1 cellular context compared by ENCODE assay signal in the genomic region with DNA sequence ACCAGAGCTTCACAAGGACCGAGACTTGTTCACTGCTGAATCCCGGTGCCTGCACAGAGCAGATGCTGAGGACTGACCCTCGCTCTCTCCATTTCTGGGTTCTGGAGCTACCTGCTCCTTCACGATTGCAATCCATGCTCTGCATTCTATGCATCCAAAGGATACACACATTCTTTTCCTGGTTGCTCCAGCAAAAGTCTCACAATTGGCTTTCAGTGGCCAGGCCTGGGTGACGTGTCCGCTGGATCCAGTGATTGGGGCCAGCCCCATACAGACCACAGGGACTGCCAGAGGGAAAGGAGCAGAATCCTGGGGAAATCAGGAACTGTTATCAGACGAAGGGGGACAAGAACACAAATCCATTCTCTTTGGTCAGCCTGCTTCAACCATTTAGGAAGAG.
TF ChIP-seq lines count a peak whose summit lies in the region.

No MANE protein-coding gene starts in this region.

TF ChIP-seq in K562, 482 proteins besides CTCF, POLR2A, EP300 and RAD21:
- TF ChIP-seq NFE2 (IDR thresholded peaks at IDR 0.05; ENCODE audit: low read depth) (no peak), NFIC (IDR thresholded peaks at IDR 0.05) (no peak), MTF1 (CRISPR knock-in tag; IDR thresholded peaks at IDR 0.05; ENCODE audit: borderline replicate concordance) (no peak), CEBPG (CRISPR knock-in tag; IDR thresholded peaks at IDR 0.05) (no peak), CEBPG (tag; conservative IDR thresholded peaks at IDR 0.05 in 1 of 2, IDR thresholded peaks at IDR 0.05 in 1 of 2) (no peak), ZBED1 (IDR thresholded peaks at IDR 0.05) (no peak), SREBF2 (CRISPR knock-in tag; IDR thresholded peaks at IDR 0.05) (no peak), KDM5B (IDR thresholded peaks at IDR 0.05; ENCODE audit: insufficient replicate concordance, low read depth, low read length) (no peak), TCF7L2 (IDR thresholded peaks at IDR 0.05; ENCODE audit: low read depth, low read length) (no peak), FOXM1 (IDR thresholded peaks at IDR 0.05; ENCODE audit: low read depth) (no peak), FOXM1 (CRISPR knock-in tag; IDR thresholded peaks at IDR 0.05; ENCODE audit: low read depth) (no peak), ZNF561 (CRISPR knock-in tag; conservative IDR thresholded peaks at IDR 0.05) (no peak), ZBTB8A (IDR thresholded peaks at IDR 0.05; ENCODE audit: partially characterized antibody) (no peak), TOE1 (IDR thresholded peaks at IDR 0.05; ENCODE audit: borderline replicate concordance) (no peak), TOE1 (CRISPR knock-in tag; IDR thresholded peaks at IDR 0.05; ENCODE audit: borderline replicate concordance, low read depth) (no peak), DPF2 (IDR thresholded peaks at IDR 0.05) (no peak)
- TF ChIP-seq, protein P1, sequence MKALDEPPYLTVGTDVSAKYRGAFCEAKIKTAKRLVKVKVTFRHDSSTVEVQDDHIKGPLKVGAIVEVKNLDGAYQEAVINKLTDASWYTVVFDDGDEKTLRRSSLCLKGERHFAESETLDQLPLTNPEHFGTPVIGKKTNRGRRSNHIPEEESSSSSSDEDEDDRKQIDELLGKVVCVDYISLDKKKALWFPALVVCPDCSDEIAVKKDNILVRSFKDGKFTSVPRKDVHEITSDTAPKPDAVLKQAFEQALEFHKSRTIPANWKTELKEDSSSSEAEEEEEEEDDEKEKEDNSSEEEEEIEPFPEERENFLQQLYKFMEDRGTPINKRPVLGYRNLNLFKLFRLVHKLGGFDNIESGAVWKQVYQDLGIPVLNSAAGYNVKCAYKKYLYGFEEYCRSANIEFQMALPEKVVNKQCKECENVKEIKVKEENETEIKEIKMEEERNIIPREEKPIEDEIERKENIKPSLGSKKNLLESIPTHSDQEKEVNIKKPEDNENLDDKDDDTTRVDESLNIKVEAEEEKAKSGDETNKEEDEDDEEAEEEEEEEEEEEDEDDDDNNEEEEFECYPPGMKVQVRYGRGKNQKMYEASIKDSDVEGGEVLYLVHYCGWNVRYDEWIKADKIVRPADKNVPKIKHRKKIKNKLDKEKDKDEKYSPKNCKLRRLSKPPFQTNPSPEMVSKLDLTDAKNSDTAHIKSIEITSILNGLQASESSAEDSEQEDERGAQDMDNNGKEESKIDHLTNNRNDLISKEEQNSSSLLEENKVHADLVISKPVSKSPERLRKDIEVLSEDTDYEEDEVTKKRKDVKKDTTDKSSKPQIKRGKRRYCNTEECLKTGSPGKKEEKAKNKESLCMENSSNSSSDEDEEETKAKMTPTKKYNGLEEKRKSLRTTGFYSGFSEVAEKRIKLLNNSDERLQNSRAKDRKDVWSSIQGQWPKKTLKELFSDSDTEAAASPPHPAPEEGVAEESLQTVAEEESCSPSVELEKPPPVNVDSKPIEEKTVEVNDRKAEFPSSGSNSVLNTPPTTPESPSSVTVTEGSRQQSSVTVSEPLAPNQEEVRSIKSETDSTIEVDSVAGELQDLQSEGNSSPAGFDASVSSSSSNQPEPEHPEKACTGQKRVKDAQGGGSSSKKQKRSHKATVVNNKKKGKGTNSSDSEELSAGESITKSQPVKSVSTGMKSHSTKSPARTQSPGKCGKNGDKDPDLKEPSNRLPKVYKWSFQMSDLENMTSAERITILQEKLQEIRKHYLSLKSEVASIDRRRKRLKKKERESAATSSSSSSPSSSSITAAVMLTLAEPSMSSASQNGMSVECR (CRISPR knock-in tag; IDR thresholded peaks at IDR 0.05): no peak
- TF ChIP-seq, protein P2, sequence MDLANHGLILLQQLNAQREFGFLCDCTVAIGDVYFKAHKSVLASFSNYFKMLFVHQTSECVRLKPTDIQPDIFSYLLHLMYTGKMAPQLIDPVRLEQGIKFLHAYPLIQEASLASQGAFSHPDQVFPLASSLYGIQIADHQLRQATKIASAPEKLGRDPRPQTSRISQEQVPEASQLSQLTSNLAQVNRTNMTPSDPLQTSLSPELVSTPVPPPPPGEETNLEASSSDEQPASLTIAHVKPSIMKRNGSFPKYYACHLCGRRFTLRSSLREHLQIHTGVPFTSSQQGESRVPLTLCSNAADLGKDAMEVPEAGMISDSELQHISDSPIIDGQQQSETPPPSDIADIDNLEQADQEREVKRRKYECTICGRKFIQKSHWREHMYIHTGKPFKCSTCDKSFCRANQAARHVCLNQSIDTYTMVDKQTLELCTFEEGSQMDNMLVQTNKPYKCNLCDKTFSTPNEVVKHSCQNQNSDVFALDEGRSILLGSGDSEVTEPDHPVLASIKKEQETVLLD (IDR thresholded peaks at IDR 0.05): no peak
- TF ChIP-seq, protein P3, sequence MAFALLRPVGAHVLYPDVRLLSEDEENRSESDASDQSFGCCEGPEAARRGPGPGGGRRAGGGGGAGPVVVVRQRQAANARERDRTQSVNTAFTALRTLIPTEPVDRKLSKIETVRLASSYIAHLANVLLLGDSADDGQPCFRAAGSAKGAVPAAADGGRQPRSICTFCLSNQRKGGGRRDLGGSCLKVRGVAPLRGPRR (CRISPR knock-in tag; IDR thresholded peaks at IDR 0.05): no peak
